24 cellular contexts compared by ENCODE assay signal in genomic region chr4:3443750-3444309, GRCh38. TPM values are rescaled to one million over a fixed set of nuclear protein-coding genes. Genes with fewer than 3 reads are reported as not detected.
DNase-seq lines count a peak whose midpoint lies in the region; ATAC-seq and TF ChIP-seq lines count a peak whose summit lies in the region.
"Had no signal": no experiment of that assay in that cellular context is flagged by ENCODE, and none has a peak within 500 bp of the region (broad histone marks: within the 10 kb centered on the region; RNA-seq: fewer than 3 reads in every experiment).

No MANE protein-coding gene starts in this region.

- H3K4me1 ChIP-seq in OCI-LY7 (ENCODE audit: insufficient read depth, low read length, poor library complexity, severe bottlenecking), result no peaks in the 10 kb centered on the region
- H3K4me1 ChIP-seq: foreskin keratinocyte, left lung, thyroid gland had no signal

- no peaks in the 10 kb centered on the region for H3K27me3 ChIP-seq in CD4-positive, alpha-beta T cell (ENCODE audit: control insufficient read depth, insufficient read depth, low read length)
- H3K27me3 ChIP-seq in dorsolateral prefrontal cortex, result no peaks in the 10 kb centered on the region
- H3K27me3 ChIP-seq: foreskin keratinocyte, thyroid gland had no signal

- no peak overlapping the region for H2AFZ ChIP-seq in OCI-LY7 (ENCODE audit: low read length)
- H2AFZ ChIP-seq: GM23338 had no signal

- POLR2A ChIA-PET in CD4-positive, alpha-beta T cell (lab: Charles Lee), result no interaction called here
- POLR2A ChIA-PET in OCI-LY7 (lab: Charles Lee), result no interaction called here

- H3K27ac ChIP-seq in CD4-positive, alpha-beta T cell (ENCODE audit: low read depth, low read length), result no peak overlapping the region
- H3K27ac ChIP-seq in OCI-LY7 (ENCODE audit: low read depth, low read length, poor library complexity, severe bottlenecking) (no peak overlapping the region), dorsolateral prefrontal cortex (no peak overlapping the region)
- H3K27ac ChIP-seq: foreskin keratinocyte, left lung, sigmoid colon, thyroid gland had no signal

- CTCF ChIA-PET in CD4-positive, alpha-beta T cell (lab: Charles Lee), result interaction anchor here (1.2 kb wide), 1 partner anchor 98 kb away, joined by 4 read pairs; no protein-coding TSS in a partner anchor
- CTCF ChIA-PET in OCI-LY7 (lab: Charles Lee; ENCODE audit: unreplicated experiment), result no interaction called here

- DNase-seq in 8988T (peak; percentile 44), OCI-LY7 (ENCODE audit: low spot score) (no peak), glutamatergic neuron (peak; percentile 14), KBM-7 (no peak), dorsolateral prefrontal cortex (no peak), HFFc6 (no peak), NCI-H2107 treated with DMSO at 0.1 percent for 48 hours (lab: John Stamatoyannopoulos, UW; ENCODE audit: unreplicated experiment) (no peak)
- no peak for DNase-seq in CD4-positive, alpha-beta T cell
- DNase-seq: NCI-H1105, NCI-H2029, NCI-H2227 treated with DMSO at 0.1 percent for 48 hours, SHP77 treated with DMSO at 0.1 percent for 48 hours, sigmoid colon had no signal

- intact Hi-C loops in CD4-positive, alpha-beta T cell (cut with DNase I, micrococcal nuclease), result loop anchor here (1.0 kb wide), 3 partner anchors 98 to 338 kb away; no protein-coding TSS in a partner anchor
- intact Hi-C loops in OCI-LY7 (cut with micrococcal nuclease; ENCODE audit: unreplicated experiment) (loop anchor here (1.0 to 2.0 kb wide), 5 partner anchors 98 to 397 kb away; no protein-coding TSS in a partner anchor), dorsolateral prefrontal cortex (cut with DNase I) (loop anchor here (2.0 to 5.0 kb wide), 3 partner anchors 97 to 247 kb away; no protein-coding TSS in a partner anchor)

- H3K36me3 ChIP-seq in OCI-LY7 (ENCODE audit: insufficient read depth, low read length), result no peaks in the 10 kb centered on the region
- H3K36me3 ChIP-seq: left lung, sigmoid colon, thyroid gland had no signal

- in situ Hi-C loops in KBM-7 (cut with MboI; ENCODE audit: low pct_unique_long_range_greater_than_20kb, low sequenced_read_pairs), result no loop called here

- H3K9me2 ChIP-seq in OCI-LY7 (ENCODE audit: insufficient read depth, low read length), result no peaks in the 10 kb centered on the region

- ATAC-seq in CD4-positive, alpha-beta T cell (ENCODE audit: poor library complexity), result no peak

- H3K4me3 ChIP-seq in OCI-LY7 (ENCODE audit: low read depth, low read length, poor library complexity, severe bottlenecking), result no peak overlapping the region
- H3K4me3 ChIP-seq in dorsolateral prefrontal cortex, result no peak overlapping the region
- H3K4me3 ChIP-seq: GM23338, left lung, sigmoid colon, thyroid gland had no signal

- TF ChIP-seq CTCF in CD4-positive, alpha-beta T cell (IDR thresholded peaks at IDR 0.05), result peak; percentile 12
- peak; percentile 26; the same call in 1 of the 2 replicates for TF ChIP-seq CTCF in OCI-LY7 (conservative IDR thresholded peaks at IDR 0.05; ENCODE audit: low read length)
- TF ChIP-seq CTCF in glutamatergic neuron (IDR thresholded peaks at IDR 0.05; ENCODE audit: partially characterized antibody, unreplicated experiment), result no peak
- peak in 26 of 56 donors; percentile 0 to 60 (median 25) for TF ChIP-seq CTCF in dorsolateral prefrontal cortex (IDR thresholded peaks at IDR 0.05 in 54 of 56, conservative IDR thresholded peaks at IDR 0.05 in 2 of 56; ENCODE audit: low read depth in 1 of 56, partially characterized antibody in 56 of 56)
- no peak; the same call in none of the 2 replicates for TF ChIP-seq CTCF in HFFc6 (IDR thresholded peaks at IDR 0.05)

- H3K27ac Mint-ChIP-seq in CD4-positive, alpha-beta T cell, result no peak overlapping the region
- no peak overlapping the region for H3K27ac Mint-ChIP-seq in glutamatergic neuron (ENCODE audit: unreplicated experiment)
- H3K27ac Mint-ChIP-seq in HFFc6, result no peak overlapping the region
- H3K27ac Mint-ChIP-seq: activated T-helper 2 cell treated with anti-CD3 and anti-CD28 coated beads, Interferon-gamma antibody, Interleukin-2, Interleukin-4, amounts not matched to agents 10 μg/mL and 5 μg/mL and 100 μg/mL, durations not matched to agents 14 hours and 24 hours and 36 hours; CD4-positive, alpha-beta memory T cell; GM23338; stimulated activated naive CD8-positive, alpha-beta T cell treated with anti-CD3 and anti-CD28 coated beads, Interleukin-15, Interleukin-2, amounts not matched to agents 100 ng/mL and 50 ng/mL, for 24 hours had no signal

- no peak overlapping the region for H3K4me2 ChIP-seq in OCI-LY7 (ENCODE audit: low read length)
- H3K4me2 ChIP-seq: GM23338 had no signal

- H3K36me3 Mint-ChIP-seq in CD4-positive, alpha-beta T cell (ENCODE audit: low read depth), result no peaks in the 10 kb centered on the region
- H3K36me3 Mint-ChIP-seq in glutamatergic neuron (ENCODE audit: unreplicated experiment) (no peaks in the 10 kb centered on the region), HFFc6 (ENCODE audit: low read depth) (no peaks in the 10 kb centered on the region)
- H3K36me3 Mint-ChIP-seq: CD4-positive, alpha-beta memory T cell had no signal

- H3K9me3 Mint-ChIP-seq in CD4-positive, alpha-beta T cell, result no peaks in the 10 kb centered on the region
- H3K9me3 Mint-ChIP-seq in glutamatergic neuron (ENCODE audit: unreplicated experiment), result peaks cover 2% of the 10 kb centered on the region
- no peaks in the 10 kb centered on the region for H3K9me3 Mint-ChIP-seq in HFFc6
- H3K9me3 Mint-ChIP-seq: activated T-helper 2 cell treated with anti-CD3 and anti-CD28 coated beads, Interferon-gamma antibody, Interleukin-2, Interleukin-4, amounts not matched to agents 10 μg/mL and 5 μg/mL and 100 μg/mL, durations not matched to agents 14 hours and 24 hours and 36 hours; CD4-positive, alpha-beta memory T cell; GM23338; neural crest cell; stimulated activated naive CD8-positive, alpha-beta T cell treated with anti-CD3 and anti-CD28 coated beads, Interleukin-15, Interleukin-2, amounts not matched to agents 100 ng/mL and 50 ng/mL, for 24 hours had no signal

- H3K79me2 ChIP-seq in OCI-LY7 (ENCODE audit: insufficient read depth, low read depth, low read length), result no peaks in the 10 kb centered on the region

- no TSS peak for BruUV-seq in OCI-LY7 (replicated peaks; lab: Mats Ljungman, UMichigan)

- H3K9me3 ChIP-seq in CD4-positive, alpha-beta T cell (ENCODE audit: control insufficient read depth, low read length), result no peaks in the 10 kb centered on the region
- H3K9me3 ChIP-seq in OCI-LY7 (ENCODE audit: low read length), result no peaks in the 10 kb centered on the region
- H3K9me3 ChIP-seq: left lung, sigmoid colon, thyroid gland had no signal

- H3K4me3 Mint-ChIP-seq in CD4-positive, alpha-beta T cell, result no peak overlapping the region
- H3K4me3 Mint-ChIP-seq in glutamatergic neuron (ENCODE audit: unreplicated experiment), result no peak overlapping the region
- H3K4me3 Mint-ChIP-seq in HFFc6, result no peak overlapping the region
- H3K4me3 Mint-ChIP-seq: CD4-positive, alpha-beta memory T cell; GM23338; neural crest cell; stimulated activated naive CD8-positive, alpha-beta T cell treated with anti-CD3 and anti-CD28 coated beads, Interleukin-15, Interleukin-2, amounts not matched to agents 100 ng/mL and 50 ng/mL, for 24 hours had no signal

- H4K20me1 ChIP-seq in OCI-LY7 (ENCODE audit: insufficient read depth, low read length), result no peaks in the 10 kb centered on the region

- H3K27me3 Mint-ChIP-seq in CD4-positive, alpha-beta T cell, result no peaks in the 10 kb centered on the region
- no peaks in the 10 kb centered on the region for H3K27me3 Mint-ChIP-seq in glutamatergic neuron (ENCODE audit: unreplicated experiment)
- H3K27me3 Mint-ChIP-seq in HFFc6 (ENCODE audit: insufficient read depth), result no peaks in the 10 kb centered on the region
- H3K27me3 Mint-ChIP-seq: CD4-positive, alpha-beta memory T cell; stimulated activated naive CD8-positive, alpha-beta T cell treated with anti-CD3 and anti-CD28 coated beads, Interleukin-15, Interleukin-2, amounts not matched to agents 100 ng/mL and 50 ng/mL, for 24 hours had no signal

- H3K4me1 Mint-ChIP-seq in CD4-positive, alpha-beta T cell (ENCODE audit: low read depth), result no peaks in the 10 kb centered on the region
- no peaks in the 10 kb centered on the region for H3K4me1 Mint-ChIP-seq in glutamatergic neuron (ENCODE audit: low read depth, unreplicated experiment)
- 0 out of 2 replicates have a peak, but pooled peaks cover 6% of the 10 kb centered on the region for H3K4me1 Mint-ChIP-seq in HFFc6 (ENCODE audit: low read depth)
- H3K4me1 Mint-ChIP-seq: CD4-positive, alpha-beta memory T cell; GM23338; neural crest cell had no signal

RNA-seq across cellular contexts. Expression of gene HGFAC, which starts 2.1 kb away (rescaled TPM):
- total RNA-seq in CD4-positive, alpha-beta T cell, result under 1 TPM; 0.25 to 0.75 TPM
- total RNA-seq in OCI-LY7 (2014; rRNA removed; shearing (Covaris generic)), result not detected in 2 replicates
- total RNA-seq in OCI-LY7 (2022) (not detected in 2 replicates), glutamatergic neuron (ENCODE audit: unreplicated experiment) (9.4 TPM), dorsolateral prefrontal cortex (10 to 100 TPM in 5 of 120 experiments, 1 to 10 TPM in 109, under 1 TPM in 6; 0.33 to 18.9 (median 3.4) TPM)
- under 1 TPM in 1 of 6 experiments, not detected in 5; 0.07 TPM for total RNA-seq in HFFc6 (2021; fragmentation: NEBNext Ultra II Directional; extraction: Animal tissue kit (Norgen Biotek cat#: 25700))
- total RNA-seq: activated T-helper 2 cell treated with anti-CD3 and anti-CD28 coated beads, Interferon-gamma antibody, Interleukin-2, Interleukin-4, amounts not matched to agents 10 μg/mL and 5 μg/mL and 100 μg/mL, durations not matched to agents 14 hours and 24 hours and 36 hours; esophagus mucosa; foreskin keratinocyte; G401; mononuclear cell had no signal

RNA-seq across cellular contexts. Expression of gene DOK7, which starts 19.3 kb away (rescaled TPM):
- not detected for total RNA-seq in CD4-positive, alpha-beta T cell
- total RNA-seq in OCI-LY7 (2014; rRNA removed; shearing (Covaris generic)), result not detected in 2 replicates
- total RNA-seq in OCI-LY7 (2022) (1.3 and 1.5 TPM in 2 replicates), glutamatergic neuron (ENCODE audit: unreplicated experiment) (5.1 TPM), dorsolateral prefrontal cortex (1 to 10 TPM in 56 of 120 experiments, under 1 TPM in 61, not detected in 3; 0.22 to 5.2 (median 0.98) TPM)
- total RNA-seq in HFFc6 (2021; fragmentation: NEBNext Ultra II Directional; extraction: Animal tissue kit (Norgen Biotek cat#: 25700)), result not detected
- total RNA-seq: activated T-helper 2 cell treated with anti-CD3 and anti-CD28 coated beads, Interferon-gamma antibody, Interleukin-2, Interleukin-4, amounts not matched to agents 10 μg/mL and 5 μg/mL and 100 μg/mL, durations not matched to agents 14 hours and 24 hours and 36 hours; CD4-positive, alpha-beta memory T cell; G401; neural crest cell had no signal

Comparison
In these comparisons a context has a peak if more than half of its experiments do, and no peak if none do; other contexts are left out.
1. DNase-seq: peak in 8988T (single experiment) and glutamatergic neuron (single experiment); none in CD4-positive, alpha-beta T cell (0 of 10), OCI-LY7 (single experiment), KBM-7 (single experiment), dorsolateral prefrontal cortex (0 of 10), HFFc6 (single experiment) and NCI-H2107 treated with DMSO at 0.1 percent for 48 hours (single experiment).
2. CTCF ChIP-seq: peak in CD4-positive, alpha-beta T cell (single experiment) and OCI-LY7 (single experiment); none in glutamatergic neuron (single experiment) and HFFc6 (single experiment).